In genomic region chr4:76585270-76585669, GRCh38 we compare ENCODE assay signal across 11 cellular contexts.
DNase-seq lines count a peak whose midpoint lies in the region; ATAC-seq and TF ChIP-seq lines count a peak whose summit lies in the region.
"Had no signal": no experiment of that assay in that cellular context is flagged by ENCODE, and none has a peak within 500 bp of the region (broad histone marks: within the 10 kb centered on the region; RNA-seq: fewer than 3 reads in every experiment).

No MANE protein-coding gene starts in this region.

- H3K27me3 Mint-ChIP-seq in type B pancreatic cell (no peaks in the 10 kb centered on the region), CD14-positive monocyte (ENCODE audit: low read depth in 3 of 3) (peaks cover 38 to 39% (median 38%) of the 10 kb centered on the region in 3 donors)

- TF ChIP-seq CTCF in type B pancreatic cell (conservative IDR thresholded peaks at IDR 0.05) (no peak), CD14-positive monocyte (IDR thresholded peaks at IDR 0.05) (no peak)

- H2BK5ac ChIP-seq in mesenchymal stem cell (ENCODE audit: low read depth, low read length, poor library complexity, severe bottlenecking): no peak overlapping the region

- ATAC-seq in HG03439 (IDR thresholded peaks at IDR 0.05; ENCODE audit: unreplicated experiment): no peak

- no peaks in the 10 kb centered on the region for H3K9me3 ChIP-seq in mesenchymal stem cell (ENCODE audit: control insufficient read depth, low read length)
- H3K9me3 ChIP-seq: tibial nerve had no signal

- H3K36me3 ChIP-seq in mesenchymal stem cell (ENCODE audit: control insufficient read depth in 1 of 2, insufficient read depth in 2 of 2, low read depth in 1 of 2, low read length in 2 of 2): no peaks in the 10 kb centered on the region
- H3K36me3 ChIP-seq: tibial nerve had no signal

- no peak overlapping the region for H4K8ac ChIP-seq in mesenchymal stem cell (ENCODE audit: low read length)

- H3K4me3 ChIP-seq in mesenchymal stem cell (ENCODE audit: insufficient read depth in 1 of 2, low read depth in 1 of 2, low read length in 2 of 2): no peak overlapping the region

- no peak overlapping the region for H3K18ac ChIP-seq in mesenchymal stem cell (ENCODE audit: low read depth in 1 of 2, low read length in 2 of 2)

- no peaks in the 10 kb centered on the region for H3K79me1 ChIP-seq in mesenchymal stem cell (replicated peaks; ENCODE audit: low read length, poor library complexity, severe bottlenecking)

- H3K9ac ChIP-seq in mesenchymal stem cell (ENCODE audit: low read length): no peak overlapping the region

- no peak overlapping the region for H2BK120ac ChIP-seq in mesenchymal stem cell (ENCODE audit: low read depth, low read length)

- 13% methylated on average over 4 of the region's 5 CpGs for WGBS in mesenchymal stem cell

- H3K27me3 ChIP-seq in mesenchymal stem cell (ENCODE audit: control insufficient read depth in 1 of 2, insufficient read depth in 1 of 2, low read length in 2 of 2): no peaks in the 10 kb centered on the region

- H2AK5ac ChIP-seq in mesenchymal stem cell (ENCODE audit: low read length, severe bottlenecking): no peak overlapping the region

- H3K4me3 Mint-ChIP-seq in type B pancreatic cell (peak overlapping the region; percentile 88), CD14-positive monocyte (peak overlapping the region in 1 of 2 donors; percentile 89)
- H3K4me3 Mint-ChIP-seq: activated naive CD4-positive, alpha-beta T cell treated with anti-CD3 and anti-CD28 coated beads, Interleukin-2, amount 10 ng/mL, durations not matched to agents 7 days and 5 days had no signal

- intact Hi-C loops in CD14-positive monocyte (cut with micrococcal nuclease): no loop called here

- no peak overlapping the region for H4K91ac ChIP-seq in mesenchymal stem cell (ENCODE audit: low read length)

- peak overlapping the region; percentile 17 for H3K4me2 ChIP-seq in mesenchymal stem cell (ENCODE audit: low read length, poor library complexity, severe bottlenecking)

- peak; percentile 16 for DNase-seq in NCI-H510A treated with DMSO at 0.1 percent for 48 hours (lab: John Stamatoyannopoulos, UW)
- DNase-seq in NCI-H510A (lab: John Stamatoyannopoulos, UW): no peak
- peak; percentile 37 for DNase-seq in cerebellar cortex (ENCODE audit: low spot score)
- peak; percentile 92 for DNase-seq in mesenchymal stem cell
- no peak for DNase-seq in type B pancreatic cell (ENCODE audit: extremely low spot score, unreplicated experiment)
- DNase-seq in SKM-1 treated with dmso at 0.1 percent for 144 hours (lab: John Stamatoyannopoulos, UW; ENCODE audit: unreplicated experiment): no peak
- DNase-seq in CD14-positive monocyte (ENCODE audit: low spot score): no peak
- DNase-seq: activated CD4-positive, alpha-beta T cell treated with anti-CD3 and anti-CD28 coated beads for 1 hour; activated naive CD4-positive, alpha-beta T cell treated with anti-CD3 and anti-CD28 coated beads, Interleukin-2, amount 10 ng/mL, durations not matched to agents 7 days and 5 days had no signal

- H3K23ac ChIP-seq in mesenchymal stem cell (ENCODE audit: low read length in 2 of 2): no peak overlapping the region

- no peak overlapping the region for H3K14ac ChIP-seq in mesenchymal stem cell (ENCODE audit: low read length in 2 of 2)

- no peak overlapping the region for H3K4ac ChIP-seq in mesenchymal stem cell (ENCODE audit: low read depth in 1 of 2, low read length in 2 of 2)

- H3K27ac Mint-ChIP-seq in type B pancreatic cell (peak overlapping the region; percentile 91), CD14-positive monocyte (no peak overlapping the region)
- H3K27ac Mint-ChIP-seq: activated naive CD4-positive, alpha-beta T cell treated with anti-CD3 and anti-CD28 coated beads, Interleukin-2, amount 10 ng/mL, durations not matched to agents 7 days and 5 days had no signal

- H3K4me1 Mint-ChIP-seq in type B pancreatic cell (ENCODE audit: unreplicated experiment) (peaks cover 62% of the 10 kb centered on the region), CD14-positive monocyte (peaks cover 10% of the 10 kb centered on the region)

- H2BK15ac ChIP-seq in mesenchymal stem cell (ENCODE audit: low read depth, poor library complexity, severe bottlenecking): no peak overlapping the region

- peak overlapping the region; percentile 84 for H3K27ac ChIP-seq in mesenchymal stem cell (ENCODE audit: low read length, poor library complexity, severe bottlenecking)
- H3K27ac ChIP-seq: tibial nerve had no signal

- H2AFZ ChIP-seq in mesenchymal stem cell (ENCODE audit: low read depth, low read length): no peak overlapping the region

- H3K9me3 Mint-ChIP-seq in type B pancreatic cell (peaks cover 3% of the 10 kb centered on the region), CD14-positive monocyte (peaks cover 0 to 3% (median 0%) of the 10 kb centered on the region in 7 donors)
- H3K9me3 Mint-ChIP-seq: activated naive CD4-positive, alpha-beta T cell treated with anti-CD3 and anti-CD28 coated beads, Interleukin-2, amount 10 ng/mL, durations not matched to agents 7 days and 5 days had no signal

- no peak overlapping the region for H2BK12ac ChIP-seq in mesenchymal stem cell (ENCODE audit: low read length in 2 of 2)

- H3K36me3 Mint-ChIP-seq in type B pancreatic cell (no peaks in the 10 kb centered on the region), CD14-positive monocyte (no peaks in the 10 kb centered on the region)
- H3K36me3 Mint-ChIP-seq: activated naive CD4-positive, alpha-beta T cell treated with anti-CD3 and anti-CD28 coated beads, Interleukin-2, amount 10 ng/mL, durations not matched to agents 7 days and 5 days had no signal

- peaks cover 16% of the 10 kb centered on the region for H3K4me1 ChIP-seq in mesenchymal stem cell (ENCODE audit: control insufficient read depth, insufficient read depth, low read depth, low read length)

Comparison
In these comparisons a context has a peak if more than half of its experiments do, and no peak if none do; other contexts are left out.
1. DNase-seq: peak in NCI-H510A treated with DMSO at 0.1 percent for 48 hours (single experiment), cerebellar cortex (single experiment) and mesenchymal stem cell (single experiment); none in NCI-H510A (single experiment), type B pancreatic cell (single experiment), SKM-1 treated with dmso at 0.1 percent for 144 hours (single experiment) and CD14-positive monocyte (single experiment).